17 cellular contexts compared by ENCODE assay signal in genomic region chr2:209661286-209661685, GRCh38.
DNase-seq lines count a peak whose midpoint lies in the region; ATAC-seq and TF ChIP-seq lines count a peak whose summit lies in the region.
"Had no signal": no experiment of that assay in that cellular context is flagged by ENCODE, and none has a peak within 500 bp of the region (broad histone marks: within the 10 kb centered on the region; RNA-seq: fewer than 3 reads in every experiment).

No MANE protein-coding gene starts in this region.

- DNase-seq in H9: peak; percentile 47
- peak; percentile 94 for DNase-seq in NCI-H2227 (lab: John Stamatoyannopoulos, UW; ENCODE audit: unreplicated experiment)
- peak; percentile 26 for DNase-seq in dermis blood vessel endothelial cell
- peak; percentile 74 for DNase-seq in middle frontal gyrus (ENCODE audit: extremely low spot score, low spot score)
- DNase-seq in gastrocnemius medialis: no peak
- DNase-seq in naive thymus-derived CD4-positive, alpha-beta T cell: no peak
- no peak for DNase-seq in activated effector memory CD4-positive, alpha-beta T cell treated with anti-CD3 and anti-CD28 coated beads, Interleukin-2, amount 50 U/mL, for 16 hours
- DNase-seq in RPMI8226: no peak
- DNase-seq: activated CD4-positive, alpha-beta memory T cell treated with anti-CD3 and anti-CD28 coated beads for 36 hours; activated naive CD4-positive, alpha-beta T cell treated with anti-CD3 and anti-CD28 coated beads for 36 hours; foreskin keratinocyte; lower lobe of right lung; stimulated activated CD4-positive, alpha-beta T cell treated with anti-CD3 and anti-CD28 coated beads, Interleukin-2, amount 100 ng/mL, for 24 hours; stimulated activated naive CD4-positive, alpha-beta T cell treated with Interleukin-2 at 50 U/mL for 16 hours had no signal

- no peak overlapping the region for H2BK20ac ChIP-seq in H9 (ENCODE audit: low read depth, low read length, poor library complexity, severe bottlenecking)

- H3K36me3 Mint-ChIP-seq in H9 (ENCODE audit: insufficient read depth in 1 of 3, low read depth in 3 of 3): peaks cover 0 to 4% (median 0%) of the 10 kb centered on the region in 3 experiments; a peak in 2 of 7 replicates
- H3K36me3 Mint-ChIP-seq in naive thymus-derived CD4-positive, alpha-beta T cell: no peaks in the 10 kb centered on the region
- H3K36me3 Mint-ChIP-seq: activated CD4-positive, alpha-beta memory T cell treated with anti-CD3 and anti-CD28 coated beads for 36 hours had no signal

- no peaks in the 10 kb centered on the region for H3K79me1 ChIP-seq in H9 (ENCODE audit: insufficient read depth, low read depth, low read length, poor library complexity, severe bottlenecking)

- H3K18ac ChIP-seq in H9 (ENCODE audit: insufficient read length, low read depth, low read length): no peak overlapping the region

- H3K4me3 ChIP-seq in gastrocnemius medialis: no peak overlapping the region
- no peak overlapping the region for H3K4me3 ChIP-seq in naive thymus-derived CD4-positive, alpha-beta T cell (ENCODE audit: low read length)
- H3K4me3 ChIP-seq: BLaER1, lower lobe of right lung, prostate gland had no signal

- H3K27ac ChIP-seq in H9 (ENCODE audit: insufficient read length, low read depth, low read length): no peak overlapping the region
- H3K27ac ChIP-seq in gastrocnemius medialis: no peak overlapping the region
- no peak overlapping the region for H3K27ac ChIP-seq in naive thymus-derived CD4-positive, alpha-beta T cell (ENCODE audit: low read depth, low read length)
- H3K27ac ChIP-seq: BLaER1, foreskin keratinocyte, lower lobe of right lung, prostate gland had no signal

- H3K56ac ChIP-seq in H9 (ENCODE audit: insufficient read length, low read depth, low read length): no peak overlapping the region

- CTCF ChIA-PET in naive thymus-derived CD4-positive, alpha-beta T cell (lab: Charles Lee): no interaction called here

- no peak overlapping the region for H2BK15ac ChIP-seq in H9 (ENCODE audit: low read depth, low read length)

- no peaks in the 10 kb centered on the region; the same call in 1 of the 2 replicates for H3K4me1 ChIP-seq in H9 (ENCODE audit: insufficient read depth, low read length)
- no peaks in the 10 kb centered on the region for H3K4me1 ChIP-seq in gastrocnemius medialis
- H3K4me1 ChIP-seq in naive thymus-derived CD4-positive, alpha-beta T cell (ENCODE audit: control insufficient read depth in 2 of 2, insufficient read depth in 2 of 2, low read length in 2 of 2): no peaks in the 10 kb centered on the region
- H3K4me1 ChIP-seq: BLaER1, foreskin keratinocyte, lower lobe of right lung, prostate gland had no signal

- no peaks in the 10 kb centered on the region for H3K27me3 Mint-ChIP-seq in H9 (ENCODE audit: low read depth)
- H3K27me3 Mint-ChIP-seq in naive thymus-derived CD4-positive, alpha-beta T cell: peaks cover 0 to 2% (median 0%) of the 10 kb centered on the region in 5 donors
- H3K27me3 Mint-ChIP-seq: activated CD4-positive, alpha-beta memory T cell treated with anti-CD3 and anti-CD28 coated beads for 36 hours; dendritic cell treated with granulocyte-macrophage colony-stimulating factor and Interleukin-4, amounts not matched to agents 40 ng/mL and 50 ng/mL, for 4 days had no signal

- H3K36me3 ChIP-seq in gastrocnemius medialis: no peaks in the 10 kb centered on the region
- no peaks in the 10 kb centered on the region for H3K36me3 ChIP-seq in naive thymus-derived CD4-positive, alpha-beta T cell (ENCODE audit: control insufficient read depth in 2 of 3, insufficient read depth in 3 of 3, low read length in 3 of 3)
- H3K36me3 ChIP-seq: BLaER1, lower lobe of right lung, prostate gland had no signal

- intact Hi-C loops in gastrocnemius medialis (cut with DNase I; ENCODE audit: low total_unique reads): no loop called here
- intact Hi-C loops in naive thymus-derived CD4-positive, alpha-beta T cell (cut with micrococcal nuclease): no loop called here

- H3K9me3 Mint-ChIP-seq in H9: no peaks in the 10 kb centered on the region; a peak in 1 of 5 replicates
- peaks cover 0 to 6% (median 0%) of the 10 kb centered on the region in 11 donors for H3K9me3 Mint-ChIP-seq in naive thymus-derived CD4-positive, alpha-beta T cell
- H3K9me3 Mint-ChIP-seq: activated CD4-positive, alpha-beta memory T cell treated with anti-CD3 and anti-CD28 coated beads for 36 hours; dendritic cell treated with granulocyte-macrophage colony-stimulating factor and Interleukin-4, amounts not matched to agents 40 ng/mL and 50 ng/mL, for 4 days had no signal

- no peak overlapping the region for H3K4ac ChIP-seq in H9 (ENCODE audit: low read depth, low read length)

- no peak overlapping the region for H2BK120ac ChIP-seq in H9 (ENCODE audit: low read depth, low read length, poor library complexity, severe bottlenecking)

- H2AK5ac ChIP-seq in H9 (ENCODE audit: insufficient read length, low read length): no peak overlapping the region

- no peak for ATAC-seq in gastrocnemius medialis
- no peak for ATAC-seq in naive thymus-derived CD4-positive, alpha-beta T cell
- ATAC-seq: foreskin keratinocyte, lower lobe of right lung had no signal

- peaks cover 21 to 26% of the 10 kb centered on the region in 2 experiments for H3K4me1 Mint-ChIP-seq in H9
- no peaks in the 10 kb centered on the region for H3K4me1 Mint-ChIP-seq in naive thymus-derived CD4-positive, alpha-beta T cell

- peak overlapping the region in 2 of 3 experiments; percentile 81 to 84; a peak in 5 of 7 replicates for H3K27ac Mint-ChIP-seq in H9
- H3K27ac Mint-ChIP-seq in naive thymus-derived CD4-positive, alpha-beta T cell: peak overlapping the region in 1 of 9 donors; percentile 21
- H3K27ac Mint-ChIP-seq: activated CD4-positive, alpha-beta memory T cell treated with anti-CD3 and anti-CD28 coated beads for 36 hours; activated naive CD4-positive, alpha-beta T cell treated with anti-CD3 and anti-CD28 coated beads for 36 hours; dendritic cell treated with granulocyte-macrophage colony-stimulating factor and Interleukin-4, amounts not matched to agents 40 ng/mL and 50 ng/mL, for 4 days had no signal

- no peak overlapping the region for H3K14ac ChIP-seq in H9 (ENCODE audit: insufficient read depth, low read length)

- no peak overlapping the region for H3K23ac ChIP-seq in H9 (ENCODE audit: insufficient read length, low read depth, low read length)

- H2AFZ ChIP-seq in H9 (ENCODE audit: low read length): no peak overlapping the region

- H3K27me3 ChIP-seq in H9 (ENCODE audit: insufficient read depth, low read length): no peaks in the 10 kb centered on the region
- no peaks in the 10 kb centered on the region for H3K27me3 ChIP-seq in gastrocnemius medialis
- no peaks in the 10 kb centered on the region for H3K27me3 ChIP-seq in naive thymus-derived CD4-positive, alpha-beta T cell (ENCODE audit: control insufficient read depth in 2 of 2, insufficient read depth in 2 of 2, low read length in 2 of 2)
- H3K27me3 ChIP-seq: BLaER1, foreskin keratinocyte had no signal

- H4K8ac ChIP-seq in H9 (replicated peaks; ENCODE audit: insufficient read length, low read depth, low read length): no peak overlapping the region

- H4K20me1 ChIP-seq in H9 (ENCODE audit: control insufficient read depth, insufficient read depth, insufficient read length): no peaks in the 10 kb centered on the region
- H4K20me1 ChIP-seq: BLaER1 had no signal

- no peak overlapping the region for H2BK5ac ChIP-seq in H9 (ENCODE audit: insufficient read length, low read length)

- H3T11ph ChIP-seq in H9 (ENCODE audit: low read length): no peak overlapping the region

- peak overlapping the region in 1 of 2 experiments; percentile 78; a peak in 3 of 5 replicates for H3K4me3 Mint-ChIP-seq in H9
- no peak overlapping the region for H3K4me3 Mint-ChIP-seq in naive thymus-derived CD4-positive, alpha-beta T cell
- H3K4me3 Mint-ChIP-seq: activated CD4-positive, alpha-beta memory T cell treated with anti-CD3 and anti-CD28 coated beads for 36 hours; activated naive CD4-positive, alpha-beta T cell treated with anti-CD3 and anti-CD28 coated beads for 36 hours; dendritic cell treated with granulocyte-macrophage colony-stimulating factor and Interleukin-4, amounts not matched to agents 40 ng/mL and 50 ng/mL, for 4 days had no signal

- H3K4me2 ChIP-seq in H9 (ENCODE audit: insufficient read depth, insufficient read length, low read length): no peak overlapping the region
- H3K4me2 ChIP-seq: BLaER1 had no signal

- WGBS in H9 (ENCODE audit: extremely low coverage, insufficient read length, low lambda C conversion rate): no CpG with 5 or more reads among the region's 8 CpGs

- H3K79me2 ChIP-seq in H9 (ENCODE audit: insufficient read depth, low read length): no peaks in the 10 kb centered on the region

- no peak for TF ChIP-seq CTCF in H9 (conservative IDR thresholded peaks at IDR 0.05)
- TF ChIP-seq CTCF in gastrocnemius medialis (IDR thresholded peaks at IDR 0.05 in 4 of 5, conservative IDR thresholded peaks at IDR 0.05 in 1 of 5): no peak

- H2BK12ac ChIP-seq in H9 (ENCODE audit: insufficient read length, low read depth, low read length): no peak overlapping the region

- no peaks in the 10 kb centered on the region for H3K9me3 ChIP-seq in H9 (ENCODE audit: control insufficient read depth, low read depth, low read length)
- H3K9me3 ChIP-seq in gastrocnemius medialis: no peaks in the 10 kb centered on the region
- H3K9me3 ChIP-seq in naive thymus-derived CD4-positive, alpha-beta T cell (ENCODE audit: control insufficient read depth in 2 of 3, low read length in 3 of 3): no peaks in the 10 kb centered on the region
- H3K9me3 ChIP-seq: BLaER1, lower lobe of right lung, prostate gland had no signal

- H3K23me2 ChIP-seq in H9 (ENCODE audit: insufficient read length, low read depth, low read length, poor library complexity, severe bottlenecking): no peaks in the 10 kb centered on the region

- H4K5ac ChIP-seq in H9 (ENCODE audit: insufficient read length, low read depth, low read length): no peak overlapping the region

- in situ Hi-C loops in gastrocnemius medialis (cut with MboI; ENCODE audit: low sequenced_read_pairs in 4 of 4): no loop called here

- POLR2A ChIA-PET in naive thymus-derived CD4-positive, alpha-beta T cell (lab: Charles Lee): no interaction called here

- no peak overlapping the region for H3K9ac ChIP-seq in H9 (ENCODE audit: extremely low read depth, insufficient read length, low read length)
- H3K9ac ChIP-seq: BLaER1 had no signal

- no peak overlapping the region for H4K91ac ChIP-seq in H9 (ENCODE audit: insufficient read length, low read depth, low read length)

- TF ChIP-seq POLR2A in gastrocnemius medialis (IDR thresholded peaks at IDR 0.05): no peak

Comparison
In these comparisons a context has a peak if more than half of its experiments do, and no peak if none do; other contexts are left out.
1. DNase-seq: peak in H9 (single experiment), NCI-H2227 (single experiment), dermis blood vessel endothelial cell (single experiment) and middle frontal gyrus (single experiment); none in gastrocnemius medialis (0 of 2), naive thymus-derived CD4-positive, alpha-beta T cell (0 of 9), activated effector memory CD4-positive, alpha-beta T cell treated with anti-CD3 and anti-CD28 coated beads, Interleukin-2, amount 50 U/mL, for 16 hours (single experiment) and RPMI8226 (single experiment).